Comparison of ENCODE assay signal across 9 cellular contexts in genomic region chr6:90233994-90234393, GRCh38.
DNase-seq lines count a peak whose midpoint lies in the region; ATAC-seq lines count a peak whose summit lies in the region.
"Had no signal": no experiment of that assay in that cellular context is flagged by ENCODE, and none has a peak within 500 bp of the region (broad histone marks: within the 10 kb centered on the region; RNA-seq: fewer than 3 reads in every experiment).

No MANE protein-coding gene starts in this region.

- no peaks in the 10 kb centered on the region for H3K36me3 Mint-ChIP-seq in CD8-positive, alpha-beta memory T cell
- H3K36me3 Mint-ChIP-seq in activated naive CD8-positive, alpha-beta T cell treated with anti-CD3 and anti-CD28 coated beads, Interleukin-2, amount 50 U/mL, for 24 hours (ENCODE audit: low read depth) = peaks cover 73% of the 10 kb centered on the region

- H3K27me3 ChIP-seq in CD8-positive, alpha-beta memory T cell (ENCODE audit: insufficient read depth, low read length, poor library complexity, severe bottlenecking) = no peaks in the 10 kb centered on the region

- H3K27ac Mint-ChIP-seq in CD8-positive, alpha-beta memory T cell = peak overlapping the region; percentile 63 to 95 (median 94)
- peak overlapping the region; percentile 98 for H3K27ac Mint-ChIP-seq in activated naive CD8-positive, alpha-beta T cell treated with anti-CD3 and anti-CD28 coated beads, Interleukin-2, amount 50 U/mL, for 24 hours

- H3K4me1 Mint-ChIP-seq in CD8-positive, alpha-beta memory T cell = peaks cover 70 to 93% (median 86%) of the 10 kb centered on the region in 3 donors
- peaks cover 98% of the 10 kb centered on the region for H3K4me1 Mint-ChIP-seq in activated naive CD8-positive, alpha-beta T cell treated with anti-CD3 and anti-CD28 coated beads, Interleukin-2, amount 50 U/mL, for 24 hours

- DNase-seq in CD8-positive, alpha-beta memory T cell = peak; percentile 27 to 92 (median 64)
- peak; percentile 52 to 70 for DNase-seq in activated CD8-positive, alpha-beta memory T cell treated with anti-CD3 and anti-CD28 coated beads for 1 hour (ENCODE audit: extremely low read depth in 1 of 2, low read depth in 1 of 2)
- peak; percentile 70 for DNase-seq in activated naive CD8-positive, alpha-beta T cell treated with anti-CD3 and anti-CD28 coated beads, Interleukin-2, amount 50 U/mL, for 24 hours
- DNase-seq in stimulated activated CD4-positive, alpha-beta T cell treated with anti-CD3 and anti-CD28 coated beads, TNF-alpha, amount 100 ng/mL, for 4 hours (ENCODE audit: low read depth in 3 of 3) = peak in 2 of 3 experiments; percentile 54 to 73
- DNase-seq in DMS114 treated with DMSO at 0.1 percent for 48 hours (lab: John Stamatoyannopoulos, UW; ENCODE audit: unreplicated experiment) = no peak
- DNase-seq in cortex of kidney (lab: John Stamatoyannopoulos, UW) = no peak
- DNase-seq in NCI-H1930 (lab: John Stamatoyannopoulos, UW) = no peak
- DNase-seq: NCI-H2081 had no signal

- H3K9me3 ChIP-seq in CD8-positive, alpha-beta memory T cell (ENCODE audit: low read length) = no peaks in the 10 kb centered on the region

- no peaks in the 10 kb centered on the region for H3K9me3 Mint-ChIP-seq in CD8-positive, alpha-beta memory T cell
- no peaks in the 10 kb centered on the region for H3K9me3 Mint-ChIP-seq in activated naive CD8-positive, alpha-beta T cell treated with anti-CD3 and anti-CD28 coated beads, Interleukin-2, amount 50 U/mL, for 24 hours

- peak overlapping the region; percentile 34 to 75 (median 60) for H3K4me3 Mint-ChIP-seq in CD8-positive, alpha-beta memory T cell
- H3K4me3 Mint-ChIP-seq in activated naive CD8-positive, alpha-beta T cell treated with anti-CD3 and anti-CD28 coated beads, Interleukin-2, amount 50 U/mL, for 24 hours = peak overlapping the region; percentile 65

- peak; percentile 93 for ATAC-seq in activated naive CD8-positive, alpha-beta T cell treated with anti-CD3 and anti-CD28 coated beads, Interleukin-2, amount 50 U/mL, for 24 hours
- no peak for ATAC-seq in HG03139 (IDR thresholded peaks at IDR 0.05; ENCODE audit: unreplicated experiment)

- peaks cover 97% of the 10 kb centered on the region for H3K4me1 ChIP-seq in CD8-positive, alpha-beta memory T cell (ENCODE audit: insufficient read depth, low read length)

- H3K36me3 ChIP-seq in CD8-positive, alpha-beta memory T cell (ENCODE audit: insufficient read depth, low read length) = no peaks in the 10 kb centered on the region

- POLR2A ChIA-PET in CD8-positive, alpha-beta memory T cell (lab: Charles Lee) = no interaction called here

- no peak overlapping the region for H3K27ac ChIP-seq in CD8-positive, alpha-beta memory T cell (ENCODE audit: low read depth, low read length)

- H3K27me3 Mint-ChIP-seq in CD8-positive, alpha-beta memory T cell = no peaks in the 10 kb centered on the region
- H3K27me3 Mint-ChIP-seq in activated naive CD8-positive, alpha-beta T cell treated with anti-CD3 and anti-CD28 coated beads, Interleukin-2, amount 50 U/mL, for 24 hours = no peaks in the 10 kb centered on the region

- peak overlapping the region; percentile 2 for H3K4me3 ChIP-seq in CD8-positive, alpha-beta memory T cell (ENCODE audit: low read length)

- CTCF ChIA-PET in CD8-positive, alpha-beta memory T cell (lab: Charles Lee) = interaction anchor here (1.4 kb wide), 1 partner anchor 51 kb away, joined by 3 read pairs; no protein-coding TSS in a partner anchor

Comparison
In these comparisons a context has a peak if more than half of its experiments do, and no peak if none do; other contexts are left out.
1. DNase-seq: peak in CD8-positive, alpha-beta memory T cell (5 of 5), activated CD8-positive, alpha-beta memory T cell treated with anti-CD3 and anti-CD28 coated beads for 1 hour (2 of 2), activated naive CD8-positive, alpha-beta T cell treated with anti-CD3 and anti-CD28 coated beads, Interleukin-2, amount 50 U/mL, for 24 hours (single experiment) and stimulated activated CD4-positive, alpha-beta T cell treated with anti-CD3 and anti-CD28 coated beads, TNF-alpha, amount 100 ng/mL, for 4 hours (2 of 3); none in DMS114 treated with DMSO at 0.1 percent for 48 hours (single experiment), cortex of kidney (single experiment) and NCI-H1930 (0 of 2).